8 cellular contexts compared by ENCODE assay signal in genomic region chr5:173016621-173017046, GRCh38. TPM values are rescaled to one million over a fixed set of nuclear protein-coding genes. Genes with fewer than 3 reads are reported as not detected.
DNase-seq lines count a peak whose midpoint lies in the region; ATAC-seq, FAIRE-seq and TF ChIP-seq lines count a peak whose summit lies in the region.

No MANE protein-coding gene starts in this region.

- H3K27ac ChIP-seq in temporal lobe (ENCODE audit: low read depth, low read length): peak overlapping the region; percentile 54

- H3K27me3 ChIP-seq in bronchial epithelial cell (ENCODE audit: control insufficient read depth, insufficient read depth, low read length): no peaks in the 10 kb centered on the region
- no peaks in the 10 kb centered on the region for H3K27me3 ChIP-seq in HAP-1 (ENCODE audit: low read depth)

- H3K4me3 Mint-ChIP-seq in activated naive CD4-positive, alpha-beta T cell treated with anti-CD3 and anti-CD28 coated beads for 36 hours: no peak overlapping the region
- no peak overlapping the region for H3K4me3 Mint-ChIP-seq in activated naive CD4-positive, alpha-beta T cell treated with anti-CD3 and anti-CD28 coated beads, Interleukin-2, amount 10 ng/mL, durations not matched to agents 7 days and 5 days

- H3K9me3 ChIP-seq in HAP-1: no peaks in the 10 kb centered on the region

- H3K4me3 ChIP-seq in bronchial epithelial cell (ENCODE audit: low read depth, low read length) (no peak overlapping the region), HAP-1 (no peak overlapping the region)

- CTCF ChIA-PET in activated naive CD4-positive, alpha-beta T cell treated with anti-CD3 and anti-CD28 coated beads for 36 hours (lab: Charles Lee): interaction anchor here (0.5 to 1.3 kb wide), 4 partner anchors 18 to 142 kb away, joined by 3 to 6 read pairs (median 4); partner anchors contain the start of gene ATP6V0E1
- CTCF ChIA-PET in activated naive CD4-positive, alpha-beta T cell treated with anti-CD3 and anti-CD28 coated beads, Interleukin-2, amount 10 ng/mL, durations not matched to agents 7 days and 5 days (lab: Charles Lee): no interaction called here

- intact Hi-C loops in activated naive CD4-positive, alpha-beta T cell treated with anti-CD3 and anti-CD28 coated beads for 36 hours (cut with micrococcal nuclease): no loop called here
- intact Hi-C loops in left colon (cut with DNase I, micrococcal nuclease): no loop called here

- no peaks in the 10 kb centered on the region; the same call in 1 of the 2 replicates for H3K4me1 ChIP-seq in HAP-1

- peak overlapping the region; percentile 68 for H3K27ac Mint-ChIP-seq in activated naive CD4-positive, alpha-beta T cell treated with anti-CD3 and anti-CD28 coated beads for 36 hours
- H3K27ac Mint-ChIP-seq in activated naive CD4-positive, alpha-beta T cell treated with anti-CD3 and anti-CD28 coated beads, Interleukin-2, amount 10 ng/mL, durations not matched to agents 7 days and 5 days: no peak overlapping the region

- TF ChIP-seq CTCF in bronchial epithelial cell (IDR thresholded peaks at IDR 0.05; ENCODE audit: insufficient read depth, low read length, severe bottlenecking): no peak

- no peaks in the 10 kb centered on the region for H3K27me3 Mint-ChIP-seq in activated naive CD4-positive, alpha-beta T cell treated with anti-CD3 and anti-CD28 coated beads for 36 hours (ENCODE audit: low read depth)
- no peaks in the 10 kb centered on the region for H3K27me3 Mint-ChIP-seq in activated naive CD4-positive, alpha-beta T cell treated with anti-CD3 and anti-CD28 coated beads, Interleukin-2, amount 10 ng/mL, durations not matched to agents 7 days and 5 days

- H3K4me1 Mint-ChIP-seq in activated naive CD4-positive, alpha-beta T cell treated with anti-CD3 and anti-CD28 coated beads for 36 hours (ENCODE audit: low read depth): peaks cover 44% of the 10 kb centered on the region
- H3K4me1 Mint-ChIP-seq in activated naive CD4-positive, alpha-beta T cell treated with anti-CD3 and anti-CD28 coated beads, Interleukin-2, amount 10 ng/mL, durations not matched to agents 7 days and 5 days: peaks cover 14% of the 10 kb centered on the region

- H3K9me3 Mint-ChIP-seq in activated naive CD4-positive, alpha-beta T cell treated with anti-CD3 and anti-CD28 coated beads for 36 hours: no peaks in the 10 kb centered on the region
- no peaks in the 10 kb centered on the region for H3K9me3 Mint-ChIP-seq in activated naive CD4-positive, alpha-beta T cell treated with anti-CD3 and anti-CD28 coated beads, Interleukin-2, amount 10 ng/mL, durations not matched to agents 7 days and 5 days

- in situ Hi-C loops in HAP-1 (cut with MboI; ENCODE audit: low sequenced_read_pairs): no loop called here

- FAIRE-seq in bronchial epithelial cell (lab: Jason Lieb, UNC): no peak

- DNase-seq in activated naive CD4-positive, alpha-beta T cell treated with anti-CD3 and anti-CD28 coated beads for 36 hours: peak; percentile 9
- no peak for DNase-seq in activated naive CD4-positive, alpha-beta T cell treated with anti-CD3 and anti-CD28 coated beads, Interleukin-2, amount 10 ng/mL, durations not matched to agents 7 days and 5 days
- peak; percentile 75 for DNase-seq in bronchial epithelial cell (ENCODE audit: low read depth)
- DNase-seq in left colon: peak in 1 of 2 donors; percentile 29
- no peak for DNase-seq in NCI-H446 (lab: John Stamatoyannopoulos, UW)
- DNase-seq in stimulated activated CD4-positive, alpha-beta T cell treated with anti-CD3 and anti-CD28 coated beads, Interleukin-12 subunit alpha, Interleukin-12 subunit beta, amount 100 ng/mL, for 4 hours: no peak
- DNase-seq in HAP-1 (ENCODE audit: low spot score in 2 of 2): no peak

- peaks cover 20% of the 10 kb centered on the region for H3K36me3 Mint-ChIP-seq in activated naive CD4-positive, alpha-beta T cell treated with anti-CD3 and anti-CD28 coated beads for 36 hours (ENCODE audit: low read depth)
- H3K36me3 Mint-ChIP-seq in activated naive CD4-positive, alpha-beta T cell treated with anti-CD3 and anti-CD28 coated beads, Interleukin-2, amount 10 ng/mL, durations not matched to agents 7 days and 5 days: peaks cover 22% of the 10 kb centered on the region

- peak; percentile 26 for ATAC-seq in left colon

- H3K36me3 ChIP-seq in bronchial epithelial cell (ENCODE audit: control insufficient read depth, insufficient read depth, low read length) (no peaks in the 10 kb centered on the region), HAP-1 (replicated peaks) (peaks cover 13% of the 10 kb centered on the region)

RNA-seq across cellular contexts. Expression of gene ATP6V0E1, which starts 33.1 kb away (rescaled TPM):
- 10 to 100 TPM; 70.9 to 71.9 TPM for total RNA-seq in activated naive CD4-positive, alpha-beta T cell treated with anti-CD3 and anti-CD28 coated beads for 36 hours
- total RNA-seq in bronchial epithelial cell: 189 and 254 TPM in 2 replicates
- 100 to 1,000 TPM; 168 to 225 TPM for total RNA-seq in left colon
- total RNA-seq in temporal lobe: 21.4 TPM

RNA-seq across cellular contexts. Expression of gene CREBRF, which starts 39.5 kb away (rescaled TPM):
- total RNA-seq in activated naive CD4-positive, alpha-beta T cell treated with anti-CD3 and anti-CD28 coated beads for 36 hours: 10 to 100 TPM; 17.0 to 18.3 TPM
- total RNA-seq in bronchial epithelial cell (6.3 and 9.5 TPM in 2 replicates), left colon (10 to 100 TPM; 12.1 to 25.6 TPM), temporal lobe (21.1 TPM)

RNA-seq across cellular contexts. Expression of gene RPL26L1, which starts 57.4 kb away (rescaled TPM):
- 10 to 100 TPM; 75.4 to 82.7 TPM for total RNA-seq in activated naive CD4-positive, alpha-beta T cell treated with anti-CD3 and anti-CD28 coated beads for 36 hours
- total RNA-seq in bronchial epithelial cell (44.8 and 52.9 TPM in 2 replicates), left colon (10 to 100 TPM; 19.1 to 25.4 TPM), temporal lobe (19.7 TPM)

Comparison
In these comparisons a context has a peak if more than half of its experiments do, and no peak if none do; other contexts are left out.
1. DNase-seq: peak in activated naive CD4-positive, alpha-beta T cell treated with anti-CD3 and anti-CD28 coated beads for 36 hours (single experiment) and bronchial epithelial cell (single experiment); none in activated naive CD4-positive, alpha-beta T cell treated with anti-CD3 and anti-CD28 coated beads, Interleukin-2, amount 10 ng/mL, durations not matched to agents 7 days and 5 days (single experiment), NCI-H446 (0 of 2), stimulated activated CD4-positive, alpha-beta T cell treated with anti-CD3 and anti-CD28 coated beads, Interleukin-12 subunit alpha, Interleukin-12 subunit beta, amount 100 ng/mL, for 4 hours (single experiment) and HAP-1 (0 of 2).